In genomic region chr6:41546475-41546865, GRCh38 we compare ENCODE assay signal across 8 cellular contexts. TPM values are rescaled to one million over a fixed set of nuclear protein-coding genes. Genes with fewer than 3 reads are reported as not detected.
A peak's percentile ranks its signal among the peaks of the same experiment; 100 is the strongest.
DNase-seq lines count a peak whose midpoint lies in the region; ATAC-seq, FAIRE-seq and TF ChIP-seq lines count a peak whose summit lies in the region.

No MANE protein-coding gene starts in this region.

- H3K27ac Mint-ChIP-seq in progenitor cell of endocrine pancreas = no peak overlapping the region

- H3K27ac ChIP-seq in ACC112 (ENCODE audit: low read depth, low read length) (no peak overlapping the region), RWPE1 (peak overlapping the region; percentile 89), neutrophil (no peak overlapping the region)

- peaks cover 46% of the 10 kb centered on the region for H3K4me1 Mint-ChIP-seq in progenitor cell of endocrine pancreas (ENCODE audit: low read depth)

- H2AFZ ChIP-seq in ACC112 (ENCODE audit: low read length, unreplicated experiment) = no peak overlapping the region

- POLR2A ChIA-PET in RWPE1 (lab: Yijun Ruan, JAX; ENCODE audit: low non-redundant PET) = no interaction called here

- CTCF ChIA-PET in RWPE1 (lab: Yijun Ruan, JAX) = interaction anchor here (0.6 to 1.6 kb wide), 3 partner anchors 41 to 179 kb away, joined by 3 to 5 read pairs (median 4); no protein-coding TSS in a partner anchor

- H3K36me3 Mint-ChIP-seq in progenitor cell of endocrine pancreas (ENCODE audit: insufficient read depth) = peaks cover 5% of the 10 kb centered on the region

- H3K4me1 ChIP-seq in ACC112 (ENCODE audit: control insufficient read depth, insufficient read depth, low read length, unreplicated experiment) (no peaks in the 10 kb centered on the region), neutrophil (ENCODE audit: control insufficient read depth in 1 of 2, insufficient read depth in 1 of 2, low read depth in 1 of 2, low read length in 1 of 2) (peaks cover 21 to 25% of the 10 kb centered on the region in 2 experiments)

- H3K9me3 ChIP-seq in neutrophil = no peaks in the 10 kb centered on the region

- H3K4me3 ChIP-seq in ACC112 (ENCODE audit: low read depth, low read length) = peak overlapping the region; percentile 98
- peak overlapping the region; percentile 95 for H3K4me3 ChIP-seq in epithelial cell of proximal tubule (ENCODE audit: low read depth, low read length)
- peak overlapping the region; percentile 46 to 52 for H3K4me3 ChIP-seq in neutrophil (ENCODE audit: low read depth in 1 of 2, low read length in 1 of 2)

- peak; percentile 37 for ATAC-seq in GM18511 (IDR thresholded peaks at IDR 0.05; ENCODE audit: unreplicated experiment)
- peak; percentile 26 for ATAC-seq in HG02943 (IDR thresholded peaks at IDR 0.05; ENCODE audit: low read depth, unreplicated experiment)

- H3K79me2 ChIP-seq in ACC112 (ENCODE audit: control insufficient read depth, insufficient read depth, low read length, unreplicated experiment) = peaks cover 12% of the 10 kb centered on the region

- H3K9me3 Mint-ChIP-seq in progenitor cell of endocrine pancreas (ENCODE audit: low read depth) = no peaks in the 10 kb centered on the region

- no peak for TF ChIP-seq CTCF in RWPE1 (conservative IDR thresholded peaks at IDR 0.05; ENCODE audit: low read depth)
- no peak for TF ChIP-seq CTCF in epithelial cell of proximal tubule (conservative IDR thresholded peaks at IDR 0.05; ENCODE audit: low read depth, low read length)
- no peak for TF ChIP-seq CTCF in neutrophil (IDR thresholded peaks at IDR 0.05)
- TF ChIP-seq CTCF in progenitor cell of endocrine pancreas (IDR thresholded peaks at IDR 0.05; ENCODE audit: unreplicated experiment) = no peak
- TF ChIP-seq CTCF in D721Med (IDR thresholded peaks at IDR 0.05; ENCODE audit: insufficient read depth, missing control alignments) = no peak

- H3K27me3 Mint-ChIP-seq in progenitor cell of endocrine pancreas = no peaks in the 10 kb centered on the region

- no peak for FAIRE-seq in D721Med (lab: Jason Lieb, UNC)

- H3K27me3 ChIP-seq in ACC112 (ENCODE audit: insufficient read depth, low read length) = no peaks in the 10 kb centered on the region
- H3K27me3 ChIP-seq in neutrophil = peaks cover 86% of the 10 kb centered on the region

- no peaks in the 10 kb centered on the region for H3K36me3 ChIP-seq in ACC112 (ENCODE audit: insufficient read depth, low read length)
- H3K36me3 ChIP-seq in neutrophil = no peaks in the 10 kb centered on the region

- peak; percentile 44 for DNase-seq in RWPE1 (ENCODE audit: low spot score)
- no peak for DNase-seq in epithelial cell of proximal tubule (ENCODE audit: low read depth)
- no peak for DNase-seq in progenitor cell of endocrine pancreas (ENCODE audit: low spot score, unreplicated experiment)
- no peak for DNase-seq in D721Med (ENCODE audit: insufficient read length, low spot score)

- H3K4me3 Mint-ChIP-seq in progenitor cell of endocrine pancreas (ENCODE audit: low read depth) = no peak overlapping the region

RNA-seq across cellular contexts. Expression of gene FOXP4, which starts 0.3 kb away (rescaled TPM):
- total RNA-seq in epithelial cell of proximal tubule (7.5 and 10.2 TPM in 2 replicates), progenitor cell of endocrine pancreas (124 and 137 TPM in 2 replicates)

Comparison
In these comparisons a context has a peak if more than half of its experiments do, and no peak if none do; other contexts are left out.
1. RNA of gene FOXP4, which starts 0.3 kb away (total RNA-seq): 124 to 137 TPM in progenitor cell of endocrine pancreas; 7.5 to 10.2 TPM in epithelial cell of proximal tubule; every median in the first group is over 10 times any median in the second.
2. Peak in every context shown above with its lines, with median percentiles within 50 percentile points of each other: H3K4me3 ChIP-seq.